ENCODE assay signal across 26 cellular contexts in the genomic region with DNA sequence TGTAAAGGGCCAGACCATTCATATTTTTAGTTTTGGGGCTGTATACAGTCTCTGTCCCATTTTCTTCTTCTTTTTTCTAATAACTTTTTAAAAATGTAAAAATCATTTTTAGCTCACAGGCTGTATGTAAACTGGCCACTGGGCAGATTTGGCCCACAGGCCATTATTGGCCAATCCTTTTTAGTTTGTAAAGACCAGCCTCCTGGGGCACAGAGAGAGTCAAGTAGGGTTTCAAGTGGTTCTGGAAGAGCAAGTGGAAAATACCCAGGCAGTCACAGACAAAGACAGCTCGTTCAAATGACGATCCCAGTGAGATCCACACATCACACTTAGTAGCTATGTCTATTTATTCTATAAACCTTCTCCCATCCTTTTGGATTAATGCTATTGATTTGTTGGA.
DNase-seq lines count a peak whose midpoint lies in the region; ATAC-seq and TF ChIP-seq lines count a peak whose summit lies in the region.
"Had no signal": no experiment of that assay in that cellular context is flagged by ENCODE, and none has a peak within 500 bp of the region (broad histone marks: within the 10 kb centered on the region; RNA-seq: fewer than 3 reads in every experiment).

No MANE protein-coding gene starts in this region.

- H3K36me3 Mint-ChIP-seq in natural killer cell: no peaks in the 10 kb centered on the region
- H3K36me3 Mint-ChIP-seq: CD4-positive, alpha-beta memory T cell had no signal

- no peaks in the 10 kb centered on the region for H3K36me3 ChIP-seq in HEK293 (ENCODE audit: control insufficient read depth in 2 of 2, insufficient read depth in 1 of 2, low read length in 2 of 2)
- no peaks in the 10 kb centered on the region for H3K36me3 ChIP-seq in left lung
- H3K36me3 ChIP-seq: BLaER1, MG63 had no signal

- peak; percentile 14 for DNase-seq in DMS53 (lab: John Stamatoyannopoulos, UW)
- DNase-seq in DMS53 treated with DMSO at 0.1 percent for 48 hours (lab: John Stamatoyannopoulos, UW; ENCODE audit: unreplicated experiment): no peak
- peak; percentile 43 for DNase-seq in NCI-H345 (lab: John Stamatoyannopoulos, UW)
- DNase-seq in left lung: no peak
- no peak for DNase-seq in natural killer cell
- DNase-seq in hepatic stellate cell (ENCODE audit: low spot score): no peak
- DNase-seq: ACHN; Caco-2; CD4-positive, alpha-beta memory T cell; DMS 273 treated with DMSO at 0.1 percent for 48 hours; MG63; NCI-H1048; NCI-H2107; NCI-H446 treated with DMSO at 0.1 percent for 48 hours; NCI-H774; PC-3; Right ventricle myocardium superior had no signal

- no peak overlapping the region for H3K4me3 ChIP-seq in HEK293 (ENCODE audit: low read depth, low read length)
- H3K4me3 ChIP-seq in left lung: no peak overlapping the region
- H3K4me3 ChIP-seq: BLaER1, K562, MG63 had no signal

- CTCF ChIA-PET in HEK293 (lab: Yijun Ruan, JAX): no interaction called here

- TF ChIP-seq CTCF in HEK293 (tag by site-specific recombination; IDR thresholded peaks at IDR 0.05): no peak
- no peak for TF ChIP-seq CTCF in left lung (IDR thresholded peaks at IDR 0.05)
- TF ChIP-seq CTCF in natural killer cell (IDR thresholded peaks at IDR 0.05): no peak

- POLR2A ChIA-PET in HEK293 (lab: Yijun Ruan, JAX): no interaction called here

- no peaks in the 10 kb centered on the region for H3K4me1 Mint-ChIP-seq in natural killer cell
- H3K4me1 Mint-ChIP-seq: CD4-positive, alpha-beta memory T cell had no signal

- no peaks in the 10 kb centered on the region for H3K9me3 ChIP-seq in HEK293 (ENCODE audit: control insufficient read depth, insufficient read depth, low read depth, low read length)
- no peaks in the 10 kb centered on the region for H3K9me3 ChIP-seq in left lung
- H3K9me3 ChIP-seq: BLaER1, Caco-2, MG63 had no signal

- ATAC-seq in left lung: peak; percentile 67
- ATAC-seq in natural killer cell: no peak
- ATAC-seq in HG03432 (IDR thresholded peaks at IDR 0.05; ENCODE audit: unreplicated experiment): no peak
- ATAC-seq: HCT116, HepG2, K562, PC-3 had no signal

- no peak overlapping the region for H3K27ac Mint-ChIP-seq in natural killer cell
- H3K27ac Mint-ChIP-seq: CD4-positive, alpha-beta memory T cell; T-helper 1 cell treated with Interleukin-12 subunit alpha and Interleukin-12 subunit beta and Interleukin-4 antibody, amounts not matched to agents 30 μg/mL and 1 μg/mL, for 36 hours had no signal

- no peaks in the 10 kb centered on the region for H3K4me1 ChIP-seq in HEK293 (ENCODE audit: control insufficient read depth, insufficient read depth, low read length)
- peaks cover 0 to 6% of the 10 kb centered on the region in 2 donors for H3K4me1 ChIP-seq in left lung
- H3K4me1 ChIP-seq: Caco-2 had no signal

- H3K27me3 Mint-ChIP-seq in natural killer cell (ENCODE audit: low read depth in 2 of 2): peaks cover 0 to 4% of the 10 kb centered on the region in 2 donors
- H3K27me3 Mint-ChIP-seq: CD4-positive, alpha-beta memory T cell had no signal

- H3K27ac ChIP-seq in HEK293 (ENCODE audit: extremely low read depth, low read depth, low read length): no peak overlapping the region
- H3K27ac ChIP-seq in left lung: no peak overlapping the region
- H3K27ac ChIP-seq: 22Rv1, BLaER1, HL-60 had no signal

- no peaks in the 10 kb centered on the region for H3K27me3 ChIP-seq in left lung
- H3K27me3 ChIP-seq: BLaER1, MG63 had no signal

- no peak overlapping the region for H3K4me3 Mint-ChIP-seq in natural killer cell
- H3K4me3 Mint-ChIP-seq: CD4-positive, alpha-beta memory T cell; T-helper 1 cell treated with Interleukin-12 subunit alpha and Interleukin-12 subunit beta and Interleukin-4 antibody, amounts not matched to agents 30 μg/mL and 1 μg/mL, for 36 hours had no signal

- intact Hi-C loops in left lung (cut with DNase I): no loop called here
- intact Hi-C loops in natural killer cell (cut with micrococcal nuclease): no loop called here

- no peaks in the 10 kb centered on the region for H3K9me3 Mint-ChIP-seq in natural killer cell
- H3K9me3 Mint-ChIP-seq: CD4-positive, alpha-beta memory T cell; T-helper 1 cell treated with Interleukin-12 subunit alpha and Interleukin-12 subunit beta and Interleukin-4 antibody, amounts not matched to agents 30 μg/mL and 1 μg/mL, for 36 hours had no signal

TF ChIP-seq in HEK293, 187 proteins besides CTCF, POLR2A, EP300 and RAD21:
- no peak for TF ChIP-seq ZNF155 (tag by site-specific recombination; IDR thresholded peaks at IDR 0.05)
- TF ChIP-seq, protein P1, sequence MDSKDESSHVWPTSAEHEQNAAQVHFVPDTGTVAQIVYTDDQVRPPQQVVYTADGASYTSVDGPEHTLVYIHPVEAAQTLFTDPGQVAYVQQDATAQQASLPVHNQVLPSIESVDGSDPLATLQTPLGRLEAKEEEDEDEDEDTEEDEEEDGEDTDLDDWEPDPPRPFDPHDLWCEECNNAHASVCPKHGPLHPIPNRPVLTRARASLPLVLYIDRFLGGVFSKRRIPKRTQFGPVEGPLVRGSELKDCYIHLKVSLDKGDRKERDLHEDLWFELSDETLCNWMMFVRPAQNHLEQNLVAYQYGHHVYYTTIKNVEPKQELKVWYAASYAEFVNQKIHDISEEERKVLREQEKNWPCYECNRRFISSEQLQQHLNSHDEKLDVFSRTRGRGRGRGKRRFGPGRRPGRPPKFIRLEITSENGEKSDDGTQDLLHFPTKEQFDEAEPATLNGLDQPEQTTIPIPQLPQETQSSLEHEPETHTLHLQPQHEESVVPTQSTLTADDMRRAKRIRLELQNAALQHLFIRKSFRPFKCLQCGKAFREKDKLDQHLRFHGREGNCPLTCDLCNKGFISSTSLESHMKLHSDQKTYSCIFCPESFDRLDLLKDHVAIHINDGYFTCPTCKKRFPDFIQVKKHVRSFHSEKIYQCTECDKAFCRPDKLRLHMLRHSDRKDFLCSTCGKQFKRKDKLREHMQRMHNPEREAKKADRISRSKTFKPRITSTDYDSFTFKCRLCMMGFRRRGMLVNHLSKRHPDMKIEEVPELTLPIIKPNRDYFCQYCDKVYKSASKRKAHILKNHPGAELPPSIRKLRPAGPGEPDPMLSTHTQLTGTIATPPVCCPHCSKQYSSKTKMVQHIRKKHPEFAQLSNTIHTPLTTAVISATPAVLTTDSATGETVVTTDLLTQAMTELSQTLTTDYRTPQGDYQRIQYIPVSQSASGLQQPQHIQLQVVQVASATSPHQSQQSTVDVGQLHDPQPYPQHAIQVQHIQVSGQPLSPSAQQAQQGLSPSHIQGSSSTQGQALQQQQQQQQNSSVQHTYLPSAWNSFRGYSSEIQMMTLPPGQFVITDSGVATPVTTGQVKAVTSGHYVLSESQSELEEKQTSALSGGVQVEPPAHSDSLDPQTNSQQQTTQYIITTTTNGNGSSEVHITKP (tag by site-specific recombination; IDR thresholded peaks at IDR 0.05): 0 out of 2 replicates have a peak, but pooled peaks have one; percentile 23
TF ChIP-seq in HEK293: peak in this region for 1.

Comparison
In these comparisons a context has a peak if more than half of its experiments do, and no peak if none do; other contexts are left out.
1. DNase-seq: peak in DMS53 (single experiment) and NCI-H345 (single experiment); none in DMS53 treated with DMSO at 0.1 percent for 48 hours (single experiment), left lung (0 of 2), natural killer cell (single experiment) and hepatic stellate cell (single experiment).